1 cellular context compared by ENCODE assay signal in genomic region chr7:148940702-148941597, GRCh38.
TF ChIP-seq lines count a peak whose summit lies in the region.

No MANE protein-coding gene starts in this region.

TF ChIP-seq in HepG2, 621 proteins besides CTCF, POLR2A, EP300 and RAD21 (continued from another document and continues in another):
- TF ChIP-seq, protein P1, sequence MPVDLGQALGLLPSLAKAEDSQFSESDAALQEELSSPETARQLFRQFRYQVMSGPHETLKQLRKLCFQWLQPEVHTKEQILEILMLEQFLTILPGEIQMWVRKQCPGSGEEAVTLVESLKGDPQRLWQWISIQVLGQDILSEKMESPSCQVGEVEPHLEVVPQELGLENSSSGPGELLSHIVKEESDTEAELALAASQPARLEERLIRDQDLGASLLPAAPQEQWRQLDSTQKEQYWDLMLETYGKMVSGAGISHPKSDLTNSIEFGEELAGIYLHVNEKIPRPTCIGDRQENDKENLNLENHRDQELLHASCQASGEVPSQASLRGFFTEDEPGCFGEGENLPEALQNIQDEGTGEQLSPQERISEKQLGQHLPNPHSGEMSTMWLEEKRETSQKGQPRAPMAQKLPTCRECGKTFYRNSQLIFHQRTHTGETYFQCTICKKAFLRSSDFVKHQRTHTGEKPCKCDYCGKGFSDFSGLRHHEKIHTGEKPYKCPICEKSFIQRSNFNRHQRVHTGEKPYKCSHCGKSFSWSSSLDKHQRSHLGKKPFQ (CRISPR knock-in tag; IDR thresholded peaks at IDR 0.05; ENCODE audit: insufficient replicate concordance), result no peak
- no peak for TF ChIP-seq ZNF101 (CRISPR knock-in tag; IDR thresholded peaks at IDR 0.05; ENCODE audit: borderline replicate concordance, low read depth)
- TF ChIP-seq ZBTB42 (CRISPR knock-in tag; IDR thresholded peaks at IDR 0.05), result no peak
- no peak for TF ChIP-seq ZSCAN9 (CRISPR knock-in tag; IDR thresholded peaks at IDR 0.05; ENCODE audit: borderline replicate concordance)
- TF ChIP-seq ZBTB10 (CRISPR knock-in tag; IDR thresholded peaks at IDR 0.05; ENCODE audit: borderline replicate concordance), result no peak; the same call in 1 of the 2 replicates
- no peak for TF ChIP-seq THAP8 (CRISPR knock-in tag; IDR thresholded peaks at IDR 0.05; ENCODE audit: borderline replicate concordance)
- TF ChIP-seq PCBP1 (IDR thresholded peaks at IDR 0.05; ENCODE audit: borderline replicate concordance, low read depth, low read length), result no peak
- peak; percentile 90 for TF ChIP-seq YEATS4 (CRISPR knock-in tag; IDR thresholded peaks at IDR 0.05; ENCODE audit: borderline replicate concordance)
- no peak for TF ChIP-seq SMC3 (IDR thresholded peaks at IDR 0.05; ENCODE audit: low read length)
- TF ChIP-seq MTF2 (CRISPR knock-in tag; IDR thresholded peaks at IDR 0.05; ENCODE audit: borderline replicate concordance), result no peak
- TF ChIP-seq CEBPB (IDR thresholded peaks at IDR 0.05; ENCODE audit: borderline replicate concordance, low read depth, low read length), result no peak
- no peak for TF ChIP-seq ZNF589 (CRISPR knock-in tag; conservative IDR thresholded peaks at IDR 0.05)
- peak; percentile 28 for TF ChIP-seq FOXA3 (CRISPR knock-in tag; IDR thresholded peaks at IDR 0.05)
- TF ChIP-seq ZNF564 (CRISPR knock-in tag; IDR thresholded peaks at IDR 0.05), result peak; percentile 79; the same call in 1 of the 2 replicates
- no peak for TF ChIP-seq ZNF446 (CRISPR knock-in tag; IDR thresholded peaks at IDR 0.05)
- TF ChIP-seq PREB (CRISPR knock-in tag; IDR thresholded peaks at IDR 0.05), result no peak
- TF ChIP-seq AGO2 (optimal IDR thresholded peaks at IDR 0.05; ENCODE audit: low read depth, low read length), result no peak
- TF ChIP-seq SAP130 (CRISPR knock-in tag; IDR thresholded peaks at IDR 0.05; ENCODE audit: low read depth), result no peak; the same call in none of the 2 replicates
- peak in 1 of 2 experiments; percentile 46; a peak in 1 of 4 replicates for TF ChIP-seq KLF16 (CRISPR knock-in tag; IDR thresholded peaks at IDR 0.05)
- TF ChIP-seq ZNF776 (CRISPR knock-in tag; IDR thresholded peaks at IDR 0.05), result no peak
- TF ChIP-seq ZNF629 (CRISPR knock-in tag; conservative IDR thresholded peaks at IDR 0.05), result no peak
- no peak for TF ChIP-seq FOXP1 (IDR thresholded peaks at IDR 0.05)
- TF ChIP-seq FOXP1 (CRISPR knock-in tag; IDR thresholded peaks at IDR 0.05), result peak; percentile 33; the same call in 1 of the 2 replicates
- peak; percentile 74 for TF ChIP-seq ZFX (CRISPR knock-in tag; IDR thresholded peaks at IDR 0.05; ENCODE audit: low read depth)
- TF ChIP-seq LCORL (IDR thresholded peaks at IDR 0.05), result no peak
- TF ChIP-seq LCORL (CRISPR knock-in tag; IDR thresholded peaks at IDR 0.05), result peak; percentile 37; the same call in 1 of the 2 replicates
- no peak for TF ChIP-seq NFE2L1 (CRISPR knock-in tag; IDR thresholded peaks at IDR 0.05; ENCODE audit: borderline replicate concordance)
- no peak for TF ChIP-seq SMARCE1 (IDR thresholded peaks at IDR 0.05; ENCODE audit: borderline replicate concordance)
- TF ChIP-seq, protein P2, sequence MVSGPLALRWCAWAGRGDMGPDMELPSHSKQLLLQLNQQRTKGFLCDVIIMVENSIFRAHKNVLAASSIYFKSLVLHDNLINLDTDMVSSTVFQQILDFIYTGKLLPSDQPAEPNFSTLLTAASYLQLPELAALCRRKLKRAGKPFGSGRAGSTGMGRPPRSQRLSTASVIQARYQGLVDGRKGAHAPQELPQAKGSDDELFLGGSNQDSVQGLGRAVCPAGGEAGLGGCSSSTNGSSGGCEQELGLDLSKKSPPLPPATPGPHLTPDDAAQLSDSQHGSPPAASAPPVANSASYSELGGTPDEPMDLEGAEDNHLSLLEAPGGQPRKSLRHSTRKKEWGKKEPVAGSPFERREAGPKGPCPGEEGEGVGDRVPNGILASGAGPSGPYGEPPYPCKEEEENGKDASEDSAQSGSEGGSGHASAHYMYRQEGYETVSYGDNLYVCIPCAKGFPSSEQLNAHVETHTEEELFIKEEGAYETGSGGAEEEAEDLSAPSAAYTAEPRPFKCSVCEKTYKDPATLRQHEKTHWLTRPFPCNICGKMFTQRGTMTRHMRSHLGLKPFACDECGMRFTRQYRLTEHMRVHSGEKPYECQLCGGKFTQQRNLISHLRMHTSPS (CRISPR knock-in tag; IDR thresholded peaks at IDR 0.05; ENCODE audit: low read depth), result no peak
- TF ChIP-seq ZBTB38 (CRISPR knock-in tag; IDR thresholded peaks at IDR 0.05), result peak; percentile 53; the same call in 1 of the 2 replicates
- no peak for TF ChIP-seq ZNF770 (CRISPR knock-in tag; IDR thresholded peaks at IDR 0.05)
- TF ChIP-seq JARID2 (CRISPR knock-in tag; IDR thresholded peaks at IDR 0.05; ENCODE audit: insufficient replicate concordance), result no peak
- TF ChIP-seq TCF7L2 (IDR thresholded peaks at IDR 0.05; ENCODE audit: low read depth, low read length), result no peak
- TF ChIP-seq GPN1 (CRISPR knock-in tag; IDR thresholded peaks at IDR 0.05; ENCODE audit: borderline replicate concordance), result no peak
- TF ChIP-seq ZNF576 (CRISPR knock-in tag; IDR thresholded peaks at IDR 0.05), result no peak
- no peak for TF ChIP-seq ZFP82 (CRISPR knock-in tag; IDR thresholded peaks at IDR 0.05; ENCODE audit: borderline replicate concordance)
- peak; percentile 47; the same call in 1 of the 2 replicates for TF ChIP-seq KDM5A (IDR thresholded peaks at IDR 0.05; ENCODE audit: borderline replicate concordance, low read length)
- no peak for TF ChIP-seq ZFAT (CRISPR knock-in tag; conservative IDR thresholded peaks at IDR 0.05)
- TF ChIP-seq CHD4 (IDR thresholded peaks at IDR 0.05; ENCODE audit: borderline replicate concordance, low read length), result no peak
- TF ChIP-seq ZNF17 (CRISPR knock-in tag; IDR thresholded peaks at IDR 0.05), result no peak
- no peak for TF ChIP-seq BRCA1 (CRISPR knock-in tag; IDR thresholded peaks at IDR 0.05)
- no peak for TF ChIP-seq HNRNPK (IDR thresholded peaks at IDR 0.05; ENCODE audit: low read depth, low read length, poor library complexity, severe bottlenecking)
- TF ChIP-seq, protein P3, sequence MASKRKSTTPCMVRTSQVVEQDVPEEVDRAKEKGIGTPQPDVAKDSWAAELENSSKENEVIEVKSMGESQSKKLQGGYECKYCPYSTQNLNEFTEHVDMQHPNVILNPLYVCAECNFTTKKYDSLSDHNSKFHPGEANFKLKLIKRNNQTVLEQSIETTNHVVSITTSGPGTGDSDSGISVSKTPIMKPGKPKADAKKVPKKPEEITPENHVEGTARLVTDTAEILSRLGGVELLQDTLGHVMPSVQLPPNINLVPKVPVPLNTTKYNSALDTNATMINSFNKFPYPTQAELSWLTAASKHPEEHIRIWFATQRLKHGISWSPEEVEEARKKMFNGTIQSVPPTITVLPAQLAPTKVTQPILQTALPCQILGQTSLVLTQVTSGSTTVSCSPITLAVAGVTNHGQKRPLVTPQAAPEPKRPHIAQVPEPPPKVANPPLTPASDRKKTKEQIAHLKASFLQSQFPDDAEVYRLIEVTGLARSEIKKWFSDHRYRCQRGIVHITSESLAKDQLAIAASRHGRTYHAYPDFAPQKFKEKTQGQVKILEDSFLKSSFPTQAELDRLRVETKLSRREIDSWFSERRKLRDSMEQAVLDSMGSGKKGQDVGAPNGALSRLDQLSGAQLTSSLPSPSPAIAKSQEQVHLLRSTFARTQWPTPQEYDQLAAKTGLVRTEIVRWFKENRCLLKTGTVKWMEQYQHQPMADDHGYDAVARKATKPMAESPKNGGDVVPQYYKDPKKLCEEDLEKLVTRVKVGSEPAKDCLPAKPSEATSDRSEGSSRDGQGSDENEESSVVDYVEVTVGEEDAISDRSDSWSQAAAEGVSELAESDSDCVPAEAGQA (IDR thresholded peaks at IDR 0.05; ENCODE audit: low read depth), result no peak
- TF ChIP-seq, protein P3 (CRISPR knock-in tag; IDR thresholded peaks at IDR 0.05; ENCODE audit: borderline replicate concordance), result no peak; the same call in 1 of the 2 replicates
- TF ChIP-seq IRF1 (CRISPR knock-in tag; IDR thresholded peaks at IDR 0.05; ENCODE audit: low read depth), result no peak
- TF ChIP-seq, protein P4, sequence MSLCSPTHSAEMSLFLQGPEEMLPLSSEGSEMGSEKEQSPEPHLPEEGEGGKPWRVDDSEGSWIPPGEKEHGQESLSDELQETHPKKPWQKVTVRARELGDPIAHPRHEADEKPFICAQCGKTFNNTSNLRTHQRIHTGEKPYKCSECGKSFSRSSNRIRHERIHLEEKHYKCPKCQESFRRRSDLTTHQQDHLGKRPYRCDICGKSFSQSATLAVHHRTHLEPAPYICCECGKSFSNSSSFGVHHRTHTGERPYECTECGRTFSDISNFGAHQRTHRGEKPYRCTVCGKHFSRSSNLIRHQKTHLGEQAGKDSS (CRISPR knock-in tag; IDR thresholded peaks at IDR 0.05; ENCODE audit: borderline replicate concordance, low read depth), result no peak
- TF ChIP-seq ISL2 (CRISPR knock-in tag; IDR thresholded peaks at IDR 0.05), result no peak; the same call in 1 of the 2 replicates
